Comparison of ENCODE assay signal across 2 cellular contexts in the genomic region with DNA sequence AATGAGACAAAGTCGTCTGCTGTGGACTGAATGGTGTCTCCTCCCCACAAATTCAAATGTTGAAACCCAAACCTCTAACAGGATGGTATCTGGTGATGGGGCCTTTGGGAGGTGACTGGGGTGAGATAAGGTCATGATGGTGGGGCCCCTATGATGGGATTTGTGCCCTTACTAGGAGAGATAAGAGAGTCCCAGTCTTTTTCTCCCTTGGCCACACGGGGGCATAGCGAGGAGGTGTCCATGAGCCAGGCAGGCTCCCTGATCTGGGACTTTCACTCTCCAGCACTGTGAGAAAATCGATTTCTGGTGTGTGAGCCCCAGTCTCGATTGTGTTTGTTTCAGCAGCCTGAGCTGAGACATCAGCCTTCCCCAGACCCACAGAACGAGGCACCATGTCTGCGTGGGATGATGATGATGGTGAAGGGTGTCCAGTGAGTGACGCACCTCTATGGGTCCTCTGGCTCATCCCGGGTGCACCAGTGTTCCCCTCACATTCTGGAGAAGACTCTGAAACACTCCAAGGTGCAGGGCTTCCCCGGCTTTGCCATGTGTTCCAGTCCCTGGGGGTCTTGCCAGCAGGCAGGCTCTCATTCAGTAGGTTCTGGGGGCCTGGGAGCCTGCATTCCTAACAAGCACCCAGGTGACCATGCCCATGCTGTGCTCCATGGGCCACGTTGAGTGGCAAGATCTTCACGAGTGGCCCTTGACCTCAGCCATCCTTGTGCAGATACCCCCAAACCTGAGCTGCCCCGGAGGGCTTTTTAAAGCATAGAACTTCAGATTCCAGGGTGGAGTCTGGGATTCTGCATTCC.
TF ChIP-seq lines count a peak whose summit lies in the region.

No MANE protein-coding gene starts in this region.

TF ChIP-seq in IMR-90, 13 proteins besides CTCF, POLR2A, EP300 and RAD21:
- TF ChIP-seq MAFK (IDR thresholded peaks at IDR 0.05; ENCODE audit: low read depth, low read length), result no peak
- TF ChIP-seq SMC3 (IDR thresholded peaks at IDR 0.05; ENCODE audit: low read depth, low read length), result no peak
- TF ChIP-seq FOS (IDR thresholded peaks at IDR 0.05; ENCODE audit: low read depth, low read length), result no peak
- TF ChIP-seq RFX5 (IDR thresholded peaks at IDR 0.05; ENCODE audit: low read depth, low read length), result no peak
- no peak for TF ChIP-seq USF2 (IDR thresholded peaks at IDR 0.05; ENCODE audit: low read depth, low read length)
- no peak for TF ChIP-seq RCOR1 (IDR thresholded peaks at IDR 0.05; ENCODE audit: insufficient replicate concordance, low read length)
- no peak for TF ChIP-seq CEBPB (IDR thresholded peaks at IDR 0.05; ENCODE audit: low read depth, low read length)
- TF ChIP-seq MXI1 (IDR thresholded peaks at IDR 0.05; ENCODE audit: borderline replicate concordance, low read depth, low read length), result no peak
- TF ChIP-seq, protein P1, sequence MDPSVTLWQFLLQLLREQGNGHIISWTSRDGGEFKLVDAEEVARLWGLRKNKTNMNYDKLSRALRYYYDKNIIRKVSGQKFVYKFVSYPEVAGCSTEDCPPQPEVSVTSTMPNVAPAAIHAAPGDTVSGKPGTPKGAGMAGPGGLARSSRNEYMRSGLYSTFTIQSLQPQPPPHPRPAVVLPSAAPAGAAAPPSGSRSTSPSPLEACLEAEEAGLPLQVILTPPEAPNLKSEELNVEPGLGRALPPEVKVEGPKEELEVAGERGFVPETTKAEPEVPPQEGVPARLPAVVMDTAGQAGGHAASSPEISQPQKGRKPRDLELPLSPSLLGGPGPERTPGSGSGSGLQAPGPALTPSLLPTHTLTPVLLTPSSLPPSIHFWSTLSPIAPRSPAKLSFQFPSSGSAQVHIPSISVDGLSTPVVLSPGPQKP (IDR thresholded peaks at IDR 0.05; ENCODE audit: borderline replicate concordance, low read depth, low read length), result no peak
- no peak for TF ChIP-seq MAZ (IDR thresholded peaks at IDR 0.05; ENCODE audit: borderline replicate concordance, low read depth, low read length)
- no peak for TF ChIP-seq BHLHE40 (IDR thresholded peaks at IDR 0.05; ENCODE audit: low read depth, low read length)
- no peak for TF ChIP-seq NFE2L2 (IDR thresholded peaks at IDR 0.05; ENCODE audit: low read depth, low read length)
- TF ChIP-seq CHD1 (IDR thresholded peaks at IDR 0.05; ENCODE audit: low read depth, low read length), result no peak

TF ChIP-seq in HepG2, 621 proteins besides CTCF, POLR2A, EP300 and RAD21:
- TF ChIP-seq ZNF264 (CRISPR knock-in tag; IDR thresholded peaks at IDR 0.05) (peak; percentile 99), RORA (CRISPR knock-in tag; IDR thresholded peaks at IDR 0.05) (no peak), ATF7 (IDR thresholded peaks at IDR 0.05) (no peak), ATF7 (CRISPR knock-in tag; IDR thresholded peaks at IDR 0.05) (no peak), PBX2 (CRISPR knock-in tag; IDR thresholded peaks at IDR 0.05) (no peak)
- TF ChIP-seq, protein P2, sequence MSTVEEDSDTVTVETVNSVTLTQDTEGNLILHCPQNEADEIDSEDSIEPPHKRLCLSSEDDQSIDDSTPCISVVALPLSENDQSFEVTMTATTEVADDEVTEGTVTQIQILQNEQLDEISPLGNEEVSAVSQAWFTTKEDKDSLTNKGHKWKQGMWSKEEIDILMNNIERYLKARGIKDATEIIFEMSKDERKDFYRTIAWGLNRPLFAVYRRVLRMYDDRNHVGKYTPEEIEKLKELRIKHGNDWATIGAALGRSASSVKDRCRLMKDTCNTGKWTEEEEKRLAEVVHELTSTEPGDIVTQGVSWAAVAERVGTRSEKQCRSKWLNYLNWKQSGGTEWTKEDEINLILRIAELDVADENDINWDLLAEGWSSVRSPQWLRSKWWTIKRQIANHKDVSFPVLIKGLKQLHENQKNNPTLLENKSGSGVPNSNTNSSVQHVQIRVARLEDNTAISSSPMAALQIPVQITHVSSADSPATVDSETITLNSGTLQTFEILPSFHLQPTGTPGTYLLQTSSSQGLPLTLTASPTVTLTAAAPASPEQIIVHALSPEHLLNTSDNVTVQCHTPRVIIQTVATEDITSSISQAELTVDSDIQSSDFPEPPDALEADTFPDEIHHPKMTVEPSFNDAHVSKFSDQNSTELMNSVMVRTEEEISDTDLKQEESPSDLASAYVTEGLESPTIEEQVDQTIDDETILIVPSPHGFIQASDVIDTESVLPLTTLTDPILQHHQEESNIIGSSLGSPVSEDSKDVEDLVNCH (CRISPR knock-in tag; IDR thresholded peaks at IDR 0.05), result no peak
